In genomic region chr12:27821259-27821973, GRCh38 we compare ENCODE assay signal across 8 cellular contexts. TPM values are rescaled to one million over a fixed set of nuclear protein-coding genes. Genes with fewer than 3 reads are reported as not detected.
A peak's percentile ranks its signal among the peaks of the same experiment; 100 is the strongest.
DNase-seq lines count a peak whose midpoint lies in the region; ATAC-seq and TF ChIP-seq lines count a peak whose summit lies in the region.

No MANE protein-coding gene starts in this region.

- H3K4me1 ChIP-seq in right atrium auricular region (peaks cover 0 to 4% of the 10 kb centered on the region in 2 donors), right cardiac atrium (ENCODE audit: control insufficient read depth, insufficient read depth, low read length) (no peaks in the 10 kb centered on the region), sigmoid colon (peaks cover 0 to 17% (median 14%) of the 10 kb centered on the region in 4 donors)

- no peaks in the 10 kb centered on the region for H3K9me3 ChIP-seq in right atrium auricular region
- H3K9me3 ChIP-seq in right cardiac atrium (ENCODE audit: control insufficient read depth, low read length): no peaks in the 10 kb centered on the region
- no peaks in the 10 kb centered on the region for H3K9me3 ChIP-seq in sigmoid colon

- TF ChIP-seq CTCF in right atrium auricular region (IDR thresholded peaks at IDR 0.05) (peak in 1 of 2 donors; percentile 92), sigmoid colon (IDR thresholded peaks at IDR 0.05) (peak; percentile 56 to 83 (median 68))

- TF ChIP-seq EP300 in Ishikawa (IDR thresholded peaks at IDR 0.05; ENCODE audit: borderline replicate concordance) (no peak), sigmoid colon (IDR thresholded peaks at IDR 0.05) (no peak)

- H3K27me3 ChIP-seq in right atrium auricular region (no peaks in the 10 kb centered on the region), right cardiac atrium (ENCODE audit: control insufficient read depth, insufficient read depth) (no peaks in the 10 kb centered on the region), sigmoid colon (no peaks in the 10 kb centered on the region)

- 15% methylated on average over 7 of the region's 7 CpGs for WGBS in right cardiac atrium
- 13 to 14% methylated on average over 7 of the region's 7 CpGs for WGBS in sigmoid colon, 2 donors

- no peak overlapping the region for H3K4me3 ChIP-seq in right atrium auricular region
- H3K4me3 ChIP-seq in right cardiac atrium (ENCODE audit: low read length): no peak overlapping the region
- H3K4me3 ChIP-seq in sigmoid colon: no peak overlapping the region

- peak; percentile 51 for ATAC-seq in Right ventricle myocardium inferior
- peak; percentile 64 to 70 for ATAC-seq in right cardiac atrium
- ATAC-seq in HG03139 (IDR thresholded peaks at IDR 0.05; ENCODE audit: unreplicated experiment): no peak

- DNase-seq in Right ventricle myocardium inferior (ENCODE audit: missing footprints) (no peak), right atrium auricular region (ENCODE audit: low spot score) (no peak), RPMI7951 (ENCODE audit: low read depth) (peak; percentile 75), amniotic epithelial cell (ENCODE audit: low read depth) (peak; percentile 80), right cardiac atrium (peak in 1 of 3 donors; percentile 41), sigmoid colon (no peak)

- intact Hi-C loops in Right ventricle myocardium inferior (cut with DNase I) (loop anchor here (1.0 to 10.0 kb wide), 2 partner anchors 88 to 123 kb away; no protein-coding TSS in a partner anchor), right cardiac atrium (cut with DNase I) (loop anchor here in 2 of 4 donors (5.0 to 10.0 kb wide), 2 partner anchors 87 to 89 kb away; no protein-coding TSS in a partner anchor), sigmoid colon (cut with DNase I) (loop anchor here (2.0 to 10.0 kb wide), 3 partner anchors 74 to 113 kb away; no protein-coding TSS in a partner anchor)

- H3K36me3 ChIP-seq in right atrium auricular region (no peaks in the 10 kb centered on the region), sigmoid colon (no peaks in the 10 kb centered on the region)

- peak; percentile 78 for TF ChIP-seq RAD21 in Ishikawa (IDR thresholded peaks at IDR 0.05; ENCODE audit: low read depth)

- TF ChIP-seq POLR2A in sigmoid colon (IDR thresholded peaks at IDR 0.05): no peak

- no peak overlapping the region for H3K27ac ChIP-seq in right atrium auricular region
- H3K27ac ChIP-seq in right cardiac atrium (ENCODE audit: low read length): no peak overlapping the region
- no peak overlapping the region for H3K27ac ChIP-seq in sigmoid colon

TF ChIP-seq in Ishikawa, 13 proteins besides CTCF, POLR2A, EP300 and RAD21:
- TF ChIP-seq CEBPB (IDR thresholded peaks at IDR 0.05) (no peak), CREB1 (IDR thresholded peaks at IDR 0.05; ENCODE audit: low read depth) (no peak), TCF12 (IDR thresholded peaks at IDR 0.05; ENCODE audit: low read depth) (no peak), ZBTB7A (IDR thresholded peaks at IDR 0.05; ENCODE audit: low read depth) (no peak), YY1 (IDR thresholded peaks at IDR 0.05; ENCODE audit: low read depth) (no peak), TEAD4 (IDR thresholded peaks at IDR 0.05) (peak; percentile 85), REST (IDR thresholded peaks at IDR 0.05; ENCODE audit: low read depth) (no peak), NFIC (IDR thresholded peaks at IDR 0.05) (no peak), FOXM1 (IDR thresholded peaks at IDR 0.05; ENCODE audit: borderline replicate concordance, low read depth) (no peak), EGR1 (IDR thresholded peaks at IDR 0.05) (no peak), TAF1 (IDR thresholded peaks at IDR 0.05; ENCODE audit: low read depth) (no peak)
- TF ChIP-seq, protein P1, sequence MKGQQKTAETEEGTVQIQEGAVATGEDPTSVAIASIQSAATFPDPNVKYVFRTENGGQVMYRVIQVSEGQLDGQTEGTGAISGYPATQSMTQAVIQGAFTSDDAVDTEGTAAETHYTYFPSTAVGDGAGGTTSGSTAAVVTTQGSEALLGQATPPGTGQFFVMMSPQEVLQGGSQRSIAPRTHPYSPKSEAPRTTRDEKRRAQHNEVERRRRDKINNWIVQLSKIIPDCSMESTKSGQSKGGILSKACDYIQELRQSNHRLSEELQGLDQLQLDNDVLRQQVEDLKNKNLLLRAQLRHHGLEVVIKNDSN (IDR thresholded peaks at IDR 0.05): peak; percentile 49; the same call in 1 of the 2 replicates
- TF ChIP-seq, protein P2, sequence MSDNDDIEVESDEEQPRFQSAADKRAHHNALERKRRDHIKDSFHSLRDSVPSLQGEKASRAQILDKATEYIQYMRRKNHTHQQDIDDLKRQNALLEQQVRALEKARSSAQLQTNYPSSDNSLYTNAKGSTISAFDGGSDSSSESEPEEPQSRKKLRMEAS (IDR thresholded peaks at IDR 0.05): peak; percentile 51; the same call in 1 of the 2 replicates

RNA-seq across cellular contexts. Expression of gene MANSC4, which starts 41.4 kb away (rescaled TPM):
- total RNA-seq in Right ventricle myocardium inferior (not detected), right atrium auricular region (not detected), right cardiac atrium (not detected), sigmoid colon (not detected)
- not detected in 2 replicates for total RNA-seq in RPMI7951 (2014; rRNA removed; shearing (Covaris generic))
- polyA plus RNA-seq in right cardiac atrium (not detected), sigmoid colon (not detected)

RNA-seq across cellular contexts. Expression of gene KLHL42, which starts 41.4 kb away (rescaled TPM):
- 5.6 TPM for total RNA-seq in Right ventricle myocardium inferior
- 10 to 100 TPM in 1 of 2 donors, 1 to 10 TPM in 1; 6.7 to 11.4 TPM for total RNA-seq in right atrium auricular region
- 12.3 and 13.7 TPM in 2 replicates for total RNA-seq in RPMI7951 (2014; rRNA removed; shearing (Covaris generic))
- total RNA-seq in right cardiac atrium: 10 to 100 TPM in 2 of 4 donors, 1 to 10 TPM in 2; 7.4 to 13.4 (median 9.0) TPM
- 4.7 TPM for polyA plus RNA-seq in right cardiac atrium
- 10 to 100 TPM; 60.7 to 78.1 (median 65.6) TPM for total RNA-seq in sigmoid colon
- 10 to 100 TPM in 1 of 3 donors, 1 to 10 TPM in 2; 3.6 to 11.1 (median 7.2) TPM for polyA plus RNA-seq in sigmoid colon

Comparison
In these comparisons a context has a peak if more than half of its experiments do, and no peak if none do; other contexts are left out.
1. DNase-seq: peak in RPMI7951 (single experiment) and amniotic epithelial cell (single experiment); none in Right ventricle myocardium inferior (single experiment), right atrium auricular region (single experiment) and sigmoid colon (single experiment).